Comparison of ENCODE assay signal across 12 cellular contexts in the genomic region with DNA sequence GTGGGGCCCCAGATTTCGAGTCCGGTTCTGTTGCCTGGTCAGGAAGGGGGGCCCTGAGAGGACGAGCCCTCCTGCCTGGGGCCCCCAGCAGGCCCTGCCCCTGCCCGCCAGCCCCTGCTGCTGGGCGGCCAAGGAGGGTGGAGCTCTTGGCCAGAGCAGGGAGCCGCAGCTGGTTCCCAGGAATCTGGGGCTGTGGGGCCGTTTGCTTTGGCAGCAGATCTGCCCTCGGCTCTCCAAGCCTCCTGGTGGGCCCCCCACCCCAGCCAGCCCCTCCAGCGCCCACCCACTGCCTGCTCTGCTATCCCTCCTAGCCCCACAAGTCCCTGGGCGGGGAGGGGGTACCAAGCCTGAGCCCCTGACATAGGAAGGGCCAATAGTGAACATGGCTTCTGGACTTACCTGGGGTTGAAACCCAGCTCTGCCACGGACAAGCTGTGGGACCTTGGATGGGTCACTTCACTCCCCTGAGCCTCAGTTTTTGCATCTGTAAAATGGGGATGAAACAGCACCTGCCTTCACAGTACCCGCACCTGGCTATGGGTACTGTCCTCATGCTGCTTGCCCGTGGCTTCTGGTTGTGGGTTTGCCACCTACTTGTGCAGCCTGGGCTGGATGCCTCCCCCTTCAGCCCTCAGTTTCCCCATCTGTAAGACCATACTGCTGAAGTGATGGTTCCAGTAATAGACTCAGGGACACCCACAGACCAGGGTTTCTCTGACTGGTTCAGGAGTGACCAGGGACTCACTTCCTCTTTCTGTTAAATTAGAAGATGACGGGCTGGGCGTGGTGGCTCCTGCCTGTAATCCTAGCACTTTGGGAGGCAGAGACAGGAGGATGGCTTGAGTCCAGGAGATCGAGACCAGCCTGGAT.
DNase-seq lines count a peak whose midpoint lies in the region; ATAC-seq and TF ChIP-seq lines count a peak whose summit lies in the region.
"Had no signal": no experiment of that assay in that cellular context is flagged by ENCODE, and none has a peak within 500 bp of the region (broad histone marks: within the 10 kb centered on the region; RNA-seq: fewer than 3 reads in every experiment).

No MANE protein-coding gene starts in this region.

- peaks cover 4 to 7% of the 10 kb centered on the region in 2 donors for H3K27me3 Mint-ChIP-seq in stimulated activated naive B cell treated with anti-CD40 and anti-IgM and Interleukin-4, amounts not matched to agents 10 μg/mL and 1 μg/mL and 100 μg/mL, for 72 hours
- H3K27me3 Mint-ChIP-seq in nephron progenitor cell (ENCODE audit: low read depth, poor library complexity): no peaks in the 10 kb centered on the region
- H3K27me3 Mint-ChIP-seq: activated T-cell treated with anti-CD3 and anti-CD28 coated beads, Interleukin-2, amount 50 U/mL, for 24 hours had no signal

- no peaks in the 10 kb centered on the region for H3K36me3 Mint-ChIP-seq in stimulated activated naive B cell treated with anti-CD40 and anti-IgM and Interleukin-4, amounts not matched to agents 10 μg/mL and 1 μg/mL and 100 μg/mL, for 72 hours
- H3K36me3 Mint-ChIP-seq in nephron progenitor cell (ENCODE audit: low read depth): peaks cover 5% of the 10 kb centered on the region

- H3K4me1 Mint-ChIP-seq in stimulated activated naive B cell treated with anti-CD40 and anti-IgM and Interleukin-4, amounts not matched to agents 10 μg/mL and 1 μg/mL and 100 μg/mL, for 72 hours: peaks cover 10 to 16% of the 10 kb centered on the region in 2 donors
- peaks cover 54% of the 10 kb centered on the region for H3K4me1 Mint-ChIP-seq in nephron progenitor cell

- POLR2A ChIA-PET in RWPE1 (lab: Yijun Ruan, JAX; ENCODE audit: low non-redundant PET): interaction anchor here (0.6 kb wide), 2 partner anchors 39 to 145 kb away, joined by 4 read pairs; no protein-coding TSS in a partner anchor

- no peak overlapping the region for H3K27ac Mint-ChIP-seq in stimulated activated naive B cell treated with anti-CD40 and anti-IgM and Interleukin-4, amounts not matched to agents 10 μg/mL and 1 μg/mL and 100 μg/mL, for 72 hours
- no peak overlapping the region for H3K27ac Mint-ChIP-seq in nephron progenitor cell
- H3K27ac Mint-ChIP-seq: activated T-cell treated with anti-CD3 and anti-CD28 coated beads, Interleukin-2, amount 50 U/mL, for 24 hours had no signal

- CTCF ChIA-PET in RWPE1 (lab: Yijun Ruan, JAX): no interaction called here

- peak; percentile 51 for ATAC-seq in GM19351 (IDR thresholded peaks at IDR 0.05; ENCODE audit: unreplicated experiment)
- peak; percentile 59 to 60 for ATAC-seq in stimulated activated naive B cell treated with anti-CD40 and anti-IgM and Interleukin-4, amounts not matched to agents 10 μg/mL and 1 μg/mL and 100 μg/mL, for 72 hours (replicated peaks)
- ATAC-seq: PC-3 had no signal

- H3K9me3 Mint-ChIP-seq in stimulated activated naive B cell treated with anti-CD40 and anti-IgM and Interleukin-4, amounts not matched to agents 10 μg/mL and 1 μg/mL and 100 μg/mL, for 72 hours: no peaks in the 10 kb centered on the region
- H3K9me3 Mint-ChIP-seq in nephron progenitor cell: no peaks in the 10 kb centered on the region
- H3K9me3 Mint-ChIP-seq: activated T-cell treated with anti-CD3 and anti-CD28 coated beads, Interleukin-2, amount 50 U/mL, for 24 hours had no signal

- TF ChIP-seq CTCF in RWPE1 (conservative IDR thresholded peaks at IDR 0.05; ENCODE audit: low read depth): no peak
- no peak for TF ChIP-seq CTCF in nephron progenitor cell (IDR thresholded peaks at IDR 0.05)

- H3K4me3 Mint-ChIP-seq in stimulated activated naive B cell treated with anti-CD40 and anti-IgM and Interleukin-4, amounts not matched to agents 10 μg/mL and 1 μg/mL and 100 μg/mL, for 72 hours: no peak overlapping the region
- no peak overlapping the region for H3K4me3 Mint-ChIP-seq in nephron progenitor cell
- H3K4me3 Mint-ChIP-seq: activated T-cell treated with anti-CD3 and anti-CD28 coated beads, Interleukin-2, amount 50 U/mL, for 24 hours had no signal

- H3K27ac ChIP-seq in RWPE1: peak overlapping the region; percentile 97

- DNase-seq in RWPE1 (ENCODE audit: low spot score) (no peak), iPS-NIHi11 (ENCODE audit: low spot score) (peak; percentile 3), GDM1 (lab: John Stamatoyannopoulos, UW) (no peak), NCI-H146 treated with DMSO at 0.1 percent for 48 hours (lab: John Stamatoyannopoulos, UW; ENCODE audit: unreplicated experiment) (no peak), nephron progenitor cell (no peak)
- DNase-seq in stimulated activated naive B cell treated with anti-CD40 and anti-IgM and Interleukin-4, amounts not matched to agents 10 μg/mL and 1 μg/mL and 100 μg/mL, for 72 hours: no peak
- DNase-seq in activated CD4-positive, alpha-beta T cell treated with anti-CD3 and anti-CD28 coated beads, Interleukin-2, amount 50 U/mL, for 1 hour: no peak
- DNase-seq: activated T-cell treated with anti-CD3 and anti-CD28 coated beads, Interleukin-2, amount 50 U/mL, for 24 hours; NCI-H1436 treated with DMSO at 0.1 percent for 48 hours; PC-3; stimulated activated CD4-positive, alpha-beta T cell treated with anti-CD3 and anti-CD28 coated beads, Interleukin-4, amount 100 ng/mL, for 24 hours had no signal
